Comparison of ENCODE assay signal across 8 cellular contexts in genomic region chr5:60842859-60843692, GRCh38. TPM values are rescaled to one million over a fixed set of nuclear protein-coding genes. Genes with fewer than 3 reads are reported as not detected.
DNase-seq lines count a peak whose midpoint lies in the region; ATAC-seq and TF ChIP-seq lines count a peak whose summit lies in the region.

No MANE protein-coding gene starts in this region.

- H3K27ac ChIP-seq in right atrium auricular region = peak overlapping the region in 1 of 2 donors; percentile 32

- DNase-seq in activated CD4-positive, alpha-beta T cell treated with anti-CD3 and anti-CD28 coated beads, Interleukin-2, amount 10 ng/mL, durations not matched to agents 24 days and 14 days = peak; percentile 65
- no peak for DNase-seq in activated CD4-positive, alpha-beta T cell treated with anti-CD3 and anti-CD28 coated beads, Interleukin-2, amount 50 U/mL, for 1 hour
- DNase-seq in activated T-cell treated with anti-CD3 and anti-CD28 coated beads, Interleukin-2, amount 50 U/mL, for 48 hours = peak; percentile 28 to 34
- DNase-seq in right atrium auricular region (ENCODE audit: low spot score) (no peak), putamen (ENCODE audit: low spot score) (peak; percentile 17)

- TF ChIP-seq CTCF in right atrium auricular region (IDR thresholded peaks at IDR 0.05) = no peak

- intact Hi-C loops in activated CD4-positive, alpha-beta T cell treated with anti-CD3 and anti-CD28 coated beads, Interleukin-2, amount 10 ng/mL, durations not matched to agents 24 days and 14 days (cut with micrococcal nuclease) = loop anchor here (5.0 kb wide), 1 partner anchor 104 kb away; the partner anchor contains the start of genes ERCC8 and NDUFAF2

- H3K27me3 Mint-ChIP-seq in activated CD4-positive, alpha-beta T cell treated with anti-CD3 and anti-CD28 coated beads, Interleukin-2, amount 10 ng/mL, durations not matched to agents 24 days and 14 days = peaks cover 54% of the 10 kb centered on the region

- no peaks in the 10 kb centered on the region for H3K36me3 Mint-ChIP-seq in activated CD4-positive, alpha-beta T cell treated with anti-CD3 and anti-CD28 coated beads, Interleukin-2, amount 10 ng/mL, durations not matched to agents 24 days and 14 days (ENCODE audit: low read depth)

- H3K4me1 Mint-ChIP-seq in activated CD4-positive, alpha-beta T cell treated with anti-CD3 and anti-CD28 coated beads, Interleukin-2, amount 10 ng/mL, durations not matched to agents 24 days and 14 days = peaks cover 11% of the 10 kb centered on the region

- peak overlapping the region; percentile 47 to 68 for H3K4me3 ChIP-seq in right atrium auricular region

- H3K4me3 Mint-ChIP-seq in activated CD4-positive, alpha-beta T cell treated with anti-CD3 and anti-CD28 coated beads, Interleukin-2, amount 10 ng/mL, durations not matched to agents 24 days and 14 days = peak overlapping the region; percentile 82

- H3K9me3 ChIP-seq in right atrium auricular region = no peaks in the 10 kb centered on the region

- H3K27ac Mint-ChIP-seq in activated CD4-positive, alpha-beta T cell treated with anti-CD3 and anti-CD28 coated beads, Interleukin-2, amount 10 ng/mL, durations not matched to agents 24 days and 14 days = no peak overlapping the region

- peaks cover 0 to 13% of the 10 kb centered on the region in 2 donors for H3K4me1 ChIP-seq in right atrium auricular region

- no peaks in the 10 kb centered on the region for H3K36me3 ChIP-seq in right atrium auricular region

- ATAC-seq in HG03135 (IDR thresholded peaks at IDR 0.05; ENCODE audit: unreplicated experiment) = peak; percentile 21
- ATAC-seq in GM18870 (IDR thresholded peaks at IDR 0.05; ENCODE audit: unreplicated experiment) = no peak
- no peak for ATAC-seq in GM21360 (IDR thresholded peaks at IDR 0.05; ENCODE audit: unreplicated experiment)

- no peaks in the 10 kb centered on the region for H3K9me3 Mint-ChIP-seq in activated CD4-positive, alpha-beta T cell treated with anti-CD3 and anti-CD28 coated beads, Interleukin-2, amount 10 ng/mL, durations not matched to agents 24 days and 14 days

- no peaks in the 10 kb centered on the region for H3K27me3 ChIP-seq in right atrium auricular region

RNA-seq across cellular contexts. Expression of gene ELOVL7, which starts 1.0 kb away (rescaled TPM):
- 0.56 and 1.1 TPM in 2 replicates for total RNA-seq in activated CD4-positive, alpha-beta T cell treated with anti-CD3 and anti-CD28 coated beads, Interleukin-2, amount 10 ng/mL, durations not matched to agents 24 days and 14 days
- 1 to 10 TPM in 1 of 2 donors, under 1 TPM in 1; 0.43 to 1.5 TPM for total RNA-seq in right atrium auricular region

Comparison
In these comparisons a context has a peak if more than half of its experiments do, and no peak if none do; other contexts are left out.
1. DNase-seq: peak in activated CD4-positive, alpha-beta T cell treated with anti-CD3 and anti-CD28 coated beads, Interleukin-2, amount 10 ng/mL, durations not matched to agents 24 days and 14 days (single experiment), activated T-cell treated with anti-CD3 and anti-CD28 coated beads, Interleukin-2, amount 50 U/mL, for 48 hours (2 of 2) and putamen (single experiment); none in activated CD4-positive, alpha-beta T cell treated with anti-CD3 and anti-CD28 coated beads, Interleukin-2, amount 50 U/mL, for 1 hour (single experiment) and right atrium auricular region (single experiment).